ENCODE assay signal across 8 cellular contexts in the genomic region with DNA sequence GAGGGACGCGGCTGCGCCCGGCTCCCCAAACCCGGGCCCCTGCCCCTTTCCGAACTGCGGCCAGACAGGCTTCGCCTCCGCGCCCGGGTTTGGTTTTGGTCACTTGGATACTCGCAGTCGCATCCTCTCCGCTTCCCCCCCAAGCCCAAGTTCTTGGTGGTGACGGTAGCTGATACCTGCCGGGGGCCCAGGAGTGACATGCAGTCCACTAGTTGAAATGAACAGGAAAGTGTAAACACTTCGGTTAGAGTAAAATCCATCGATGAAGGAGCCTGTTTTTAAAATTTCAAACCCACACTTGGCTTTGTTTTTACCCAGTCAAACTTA. TPM values are rescaled to one million over a fixed set of nuclear protein-coding genes. Genes with fewer than 3 reads are reported as not detected.
A peak's percentile ranks its signal among the peaks of the same experiment; 100 is the strongest.
DNase-seq lines count a peak whose midpoint lies in the region; ATAC-seq and TF ChIP-seq lines count a peak whose summit lies in the region.

No MANE protein-coding gene starts in this region.

- no peaks in the 10 kb centered on the region for H3K4me1 ChIP-seq in CD8-positive, alpha-beta T cell (ENCODE audit: insufficient read depth, low read length)
- H3K4me1 ChIP-seq in HCT116 (ENCODE audit: control insufficient read depth in 1 of 2, insufficient read depth in 2 of 2, low read length in 2 of 2) (peaks cover 0 to 6% of the 10 kb centered on the region in 2 experiments; a peak in 2 of 4 replicates), gastroesophageal sphincter (peaks cover 0 to 23% (median 3%) of the 10 kb centered on the region in 3 donors)

- H3K4me3 Mint-ChIP-seq in CD8-positive, alpha-beta T cell: peak overlapping the region; percentile 19
- H3K4me3 Mint-ChIP-seq in T-helper 17 cell: peak overlapping the region; percentile 75

- no peak overlapping the region for H3K27ac Mint-ChIP-seq in CD8-positive, alpha-beta T cell
- H3K27ac Mint-ChIP-seq in T-helper 17 cell: no peak overlapping the region

- no peak for TF ChIP-seq POLR2A in HCT116 (IDR thresholded peaks at IDR 0.05; ENCODE audit: borderline replicate concordance, extremely low read depth, insufficient read depth, insufficient read length)
- no peak for TF ChIP-seq POLR2A in gastroesophageal sphincter (IDR thresholded peaks at IDR 0.05)

- no peak for ATAC-seq in CD8-positive, alpha-beta T cell
- no peak; the same call in 1 of the 2 replicates for ATAC-seq in HCT116
- ATAC-seq in T-helper 17 cell: no peak
- ATAC-seq in gastroesophageal sphincter: no peak
- ATAC-seq in GM21390 (IDR thresholded peaks at IDR 0.05; ENCODE audit: unreplicated experiment): no peak

- no peaks in the 10 kb centered on the region for H3K9me2 ChIP-seq in HCT116 (ENCODE audit: insufficient read depth)

- no peaks in the 10 kb centered on the region for H3K9me3 ChIP-seq in CD8-positive, alpha-beta T cell (ENCODE audit: low read length)
- no peaks in the 10 kb centered on the region for H3K9me3 ChIP-seq in HCT116 (ENCODE audit: control insufficient read depth in 1 of 2, insufficient read depth in 1 of 2, low read depth in 1 of 2, low read length in 2 of 2)
- H3K9me3 ChIP-seq in T-helper 17 cell (ENCODE audit: control insufficient read depth, low read length, poor library complexity, severe bottlenecking): no peaks in the 10 kb centered on the region
- no peaks in the 10 kb centered on the region for H3K9me3 ChIP-seq in gastroesophageal sphincter

- no peak for TF ChIP-seq CTCF in CD8-positive, alpha-beta T cell (IDR thresholded peaks at IDR 0.05)
- TF ChIP-seq CTCF in HCT116 (IDR thresholded peaks at IDR 0.05 in 2 of 3, conservative IDR thresholded peaks at IDR 0.05 in 1 of 3; ENCODE audit: borderline replicate concordance in 1 of 3, insufficient read depth in 1 of 3, low read depth in 2 of 3, low read length in 2 of 3) (no peak), gastroesophageal sphincter (IDR thresholded peaks at IDR 0.05) (no peak)

- no peak overlapping the region for H2AFZ ChIP-seq in HCT116 (ENCODE audit: low read depth, low read length, poor library complexity, severe bottlenecking)

- H3K4me1 Mint-ChIP-seq in CD8-positive, alpha-beta T cell (ENCODE audit: low read depth): peaks cover 13% of the 10 kb centered on the region
- peaks cover 3% of the 10 kb centered on the region for H3K4me1 Mint-ChIP-seq in T-helper 17 cell

- no peak for TF ChIP-seq RAD21 in HCT116 (IDR thresholded peaks at IDR 0.05; ENCODE audit: low read depth)

- BruUV-seq in HCT116 (replicated peaks; lab: Mats Ljungman, UMichigan): no TSS peak

- no peak for TF ChIP-seq EP300 in gastroesophageal sphincter (IDR thresholded peaks at IDR 0.05)

- no peaks in the 10 kb centered on the region for H3K36me3 ChIP-seq in CD8-positive, alpha-beta T cell (ENCODE audit: insufficient read depth, low read length)
- H3K36me3 ChIP-seq in HCT116 (ENCODE audit: control insufficient read depth in 1 of 2, insufficient read depth in 2 of 2, low read length in 2 of 2) (no peaks in the 10 kb centered on the region), gastroesophageal sphincter (no peaks in the 10 kb centered on the region)

- RAD21 ChIA-PET in HCT116 (lab: Charles Lee; ENCODE audit: low non-redundant PET in 1 of 2, low total read pairs in 2 of 2, uncharacterized antibody in 2 of 2, unreplicated experiment in 2 of 2): no interaction called here

- H3K4me3 ChIP-seq in CD8-positive, alpha-beta T cell (ENCODE audit: low read depth, low read length): no peak overlapping the region
- peak overlapping the region; percentile 66 to 68 for H3K4me3 ChIP-seq in HCT116 (replicated peaks in 1 of 2; ENCODE audit: low read depth in 1 of 2, low read length in 2 of 2)
- H3K4me3 ChIP-seq in gastroesophageal sphincter: peak overlapping the region; percentile 91 to 95

- CTCF ChIA-PET in CD8-positive, alpha-beta T cell (lab: Charles Lee): no interaction called here
- CTCF ChIA-PET in HCT116 (lab: Charles Lee): no interaction called here

- no peaks in the 10 kb centered on the region for H3K9me3 Mint-ChIP-seq in CD8-positive, alpha-beta T cell

- H3K27me3 Mint-ChIP-seq in CD8-positive, alpha-beta T cell (ENCODE audit: low read depth): peaks cover 29% of the 10 kb centered on the region
- no peaks in the 10 kb centered on the region for H3K27me3 Mint-ChIP-seq in T-helper 17 cell

- peak overlapping the region; percentile 75 for H3K9ac ChIP-seq in HCT116 (ENCODE audit: low read length)

- H3K4me2 ChIP-seq in HCT116 (ENCODE audit: low read length): peak overlapping the region; percentile 78

- H3K27me3 ChIP-seq in CD8-positive, alpha-beta T cell (ENCODE audit: insufficient read depth, low read length): no peaks in the 10 kb centered on the region
- no peaks in the 10 kb centered on the region for H3K27me3 ChIP-seq in HCT116 (ENCODE audit: insufficient read depth, low read length)
- no peaks in the 10 kb centered on the region for H3K27me3 ChIP-seq in gastroesophageal sphincter

- POLR2A ChIA-PET in CD8-positive, alpha-beta T cell (lab: Charles Lee): no interaction called here
- POLR2A ChIA-PET in HCT116 (lab: Charles Lee): no interaction called here

- WGBS in gastroesophageal sphincter (ENCODE audit: low coverage in 1 of 2), 2 donors: 0% methylated on average over 2 to 9 of the region's 18 CpGs

- H4K20me1 ChIP-seq in HCT116 (ENCODE audit: insufficient read depth): no peaks in the 10 kb centered on the region

- H3K79me2 ChIP-seq in HCT116 (ENCODE audit: insufficient read depth, low read length): no peaks in the 10 kb centered on the region; the same call in 1 of the 2 replicates

- no peak for DNase-seq in CD8-positive, alpha-beta T cell
- DNase-seq in HCT116 (ENCODE audit: low read depth, low spot score): no peak
- DNase-seq in T-helper 17 cell: no peak
- peak; percentile 79 for DNase-seq in posterior vena cava (ENCODE audit: low spot score)
- DNase-seq in GDM1 (lab: John Stamatoyannopoulos, UW): no peak
- DNase-seq in effector CD4-positive, alpha-beta T cell: no peak

- H3K36me3 Mint-ChIP-seq in CD8-positive, alpha-beta T cell: no peaks in the 10 kb centered on the region
- no peaks in the 10 kb centered on the region for H3K36me3 Mint-ChIP-seq in T-helper 17 cell (ENCODE audit: low read depth)

- H3K27ac ChIP-seq in CD8-positive, alpha-beta T cell (ENCODE audit: low read depth, low read length): no peak overlapping the region
- H3K27ac ChIP-seq in HCT116 (ENCODE audit: low read depth, low read length): peak overlapping the region; percentile 64
- peak overlapping the region; percentile 79 to 92 (median 91) for H3K27ac ChIP-seq in gastroesophageal sphincter

- intact Hi-C loops in CD8-positive, alpha-beta T cell (cut with DNase I, micrococcal nuclease): no loop called here
- intact Hi-C loops in HCT116 (cut with micrococcal nuclease): no loop called here
- intact Hi-C loops in posterior vena cava (cut with DNase I): no loop called here

TF ChIP-seq in HCT116, 20 proteins besides CTCF, POLR2A, EP300 and RAD21:
- no peak for TF ChIP-seq YY1 (IDR thresholded peaks at IDR 0.05; ENCODE audit: extremely low read depth, insufficient replicate concordance, low read depth, low read length)
- TF ChIP-seq CBX3 (IDR thresholded peaks at IDR 0.05; ENCODE audit: low read depth): no peak
- no peak for TF ChIP-seq ZNF274 (IDR thresholded peaks at IDR 0.05; ENCODE audit: low read depth, low read length)
- no peak for TF ChIP-seq EZH2phosphoT487 (IDR thresholded peaks at IDR 0.05; ENCODE audit: borderline replicate concordance)
- TF ChIP-seq, protein P1, sequence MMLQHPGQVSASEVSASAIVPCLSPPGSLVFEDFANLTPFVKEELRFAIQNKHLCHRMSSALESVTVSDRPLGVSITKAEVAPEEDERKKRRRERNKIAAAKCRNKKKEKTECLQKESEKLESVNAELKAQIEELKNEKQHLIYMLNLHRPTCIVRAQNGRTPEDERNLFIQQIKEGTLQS (IDR thresholded peaks at IDR 0.05): no peak
- TF ChIP-seq POLR2AphosphoS5 (IDR thresholded peaks at IDR 0.05; ENCODE audit: low read depth, low read length): no peak

RNA-seq across cellular contexts. Expression of a gene that starts 0.7 kb away (rescaled TPM):
- not detected for total RNA-seq in CD8-positive, alpha-beta T cell
- total RNA-seq in HCT116 (2021; ENCODE audit: unreplicated experiment): 5.1 TPM
- 1.0 and 1.6 TPM in 2 replicates for polyA plus RNA-seq in HCT116 (2012)
- total RNA-seq in T-helper 17 cell: under 1 TPM; 0.40 to 0.50 TPM
- total RNA-seq in gastroesophageal sphincter: 10 to 100 TPM; 11.3 to 17.1 (median 12.9) TPM
- 10 to 100 TPM; 10.8 to 10.9 TPM for total RNA-seq in posterior vena cava
